ENCODE assay signal across 23 cellular contexts in the genomic region with DNA sequence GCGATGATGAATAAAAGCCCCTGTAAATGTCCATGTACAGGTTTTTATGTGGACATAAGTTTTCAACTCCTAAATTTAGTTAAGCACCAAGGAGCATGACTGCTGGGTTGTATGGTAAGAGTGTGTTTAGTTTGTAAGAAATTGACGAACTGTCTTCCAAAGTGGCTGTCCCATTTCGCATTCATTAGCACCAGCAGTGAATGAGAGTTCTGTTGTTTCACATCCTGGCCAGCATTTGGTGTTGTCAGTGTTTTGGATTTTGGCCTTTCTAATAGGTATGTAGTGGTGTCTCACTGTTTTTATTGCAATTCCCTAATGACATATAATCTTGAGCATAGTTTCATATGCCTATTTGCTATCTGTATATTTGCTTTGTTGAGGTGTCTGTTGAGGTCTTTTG.
"Had no signal": no experiment of that assay in that cellular context is flagged by ENCODE, and none has a peak within 500 bp of the region (broad histone marks: within the 10 kb centered on the region; RNA-seq: fewer than 3 reads in every experiment).

No MANE protein-coding gene starts in this region.

- ATAC-seq: activated CD4-positive, alpha-beta T cell treated with anti-CD3 and anti-CD28 coated beads for 36 hours; activated naive CD4-positive, alpha-beta T cell treated with anti-CD3 and anti-CD28 coated beads, Interleukin-2, amount 50 U/mL, for 72 hours; activated T-cell treated with anti-CD3 and anti-CD28 coated beads, Interleukin-2, amount 50 U/mL, for 72 hours; gastroesophageal sphincter; T-helper 17 cell had no signal

- DNase-seq: activated CD4-positive, alpha-beta memory T cell treated with anti-CD3 and anti-CD28 coated beads for 36 hours; activated CD4-positive, alpha-beta T cell treated with anti-CD3 and anti-CD28 coated beads for 36 hours; activated CD4-positive, alpha-beta T cell treated with anti-CD3 and anti-CD28 coated beads, Interleukin-2, amount 10 ng/mL, durations not matched to agents 24 days and 14 days; activated CD4-positive, CD25-positive, alpha-beta regulatory T cell; activated CD4-positive, CD25-positive, alpha-beta regulatory T cell treated with anti-CD3 and anti-CD28 coated beads, Interleukin-2, amount 50 U/mL, for 72 hours; activated CD8-positive, alpha-beta memory T cell treated with anti-CD3 and anti-CD28 coated beads, Interleukin-2, amount 50 U/mL, for 48 hours; activated gamma-delta T cell; activated naive CD4-positive, alpha-beta T cell; activated naive CD4-positive, alpha-beta T cell treated with anti-CD3 and anti-CD28 coated beads, Interleukin-2, amount 10 ng/mL, durations not matched to agents 7 days and 5 days; activated naive CD8-positive, alpha-beta T cell treated with anti-CD3 and anti-CD28 coated beads, Interleukin-2, amount 10 ng/mL, durations not matched to agents 7 days and 5 days; activated T-cell treated with anti-CD3 and anti-CD28 coated beads for 4 hours; activated T-cell treated with anti-CD3 and anti-CD28 coated beads, Interleukin-2, amount 50 U/mL, for 24 hours; activated T-cell treated with anti-CD3 and anti-CD28 coated beads, Interleukin-2, amount 50 U/mL, for 72 hours; caudate nucleus; cortex of kidney; effector CD8-positive, alpha-beta T cell; esophagus squamous epithelium; foreskin melanocyte; T-helper 1 cell; T-helper 17 cell; T1000 had no signal

- H3K4me3 ChIP-seq: esophagus squamous epithelium, gastroesophageal sphincter had no signal

- H3K27me3 ChIP-seq: esophagus squamous epithelium, gastroesophageal sphincter had no signal
